Comparison of ENCODE assay signal across 33 cellular contexts in the genomic region with DNA sequence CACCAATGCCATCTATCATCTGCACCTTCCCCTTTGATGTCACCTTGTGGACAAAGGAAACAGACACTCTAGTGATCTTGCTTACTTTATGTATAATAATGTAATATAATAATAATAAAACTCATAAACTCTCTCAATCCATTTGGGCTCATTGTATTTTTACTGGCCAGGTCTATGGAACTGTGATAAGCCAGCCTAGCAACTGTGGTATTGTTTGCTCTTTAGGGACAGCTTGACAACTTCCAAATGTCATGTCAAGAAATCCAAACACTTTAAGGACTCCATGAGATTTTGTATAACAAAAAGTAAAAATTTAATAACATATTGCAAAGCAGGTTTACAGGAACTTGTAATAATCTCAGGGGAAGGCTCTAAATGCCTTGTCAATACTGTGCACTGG.
"Had no signal": no experiment of that assay in that cellular context is flagged by ENCODE, and none has a peak within 500 bp of the region (broad histone marks: within the 10 kb centered on the region; RNA-seq: fewer than 3 reads in every experiment).

No MANE protein-coding gene starts in this region.

- ATAC-seq: activated CD4-positive, alpha-beta T cell treated with anti-CD3 and anti-CD28 coated beads for 36 hours; activated CD4-positive, CD25-positive, alpha-beta regulatory T cell treated with anti-CD3 and anti-CD28 coated beads, Interleukin-2, amount 50 U/mL, for 24 hours; activated CD8-positive, alpha-beta memory T cell treated with anti-CD3 and anti-CD28 coated beads, Interleukin-2, amount 10 ng/mL, durations not matched to agents 7 days and 5 days; activated CD8-positive, alpha-beta T cell treated with anti-CD3 and anti-CD28 coated beads, Interleukin-2, amount 10 ng/mL, durations not matched to agents 7 days and 5 days; activated naive CD4-positive, alpha-beta T cell treated with anti-CD3 and anti-CD28 coated beads, Interleukin-2, amount 50 U/mL, for 72 hours; activated T-cell treated with anti-CD3 and anti-CD28 coated beads, Interleukin-2, amount 50 U/mL, for 72 hours; activated T-helper 17 cell treated with anti-CD3 and anti-CD28 coated beads, Interleukin-2, amount 50 U/mL, for 72 hours; WTC11 had no signal

- DNase-seq: activated CD4-positive, alpha-beta memory T cell treated with anti-CD3 and anti-CD28 coated beads, Interleukin-2, amount 10 ng/mL, durations not matched to agents 7 days and 5 days; activated CD4-positive, alpha-beta T cell treated with anti-CD3 and anti-CD28 coated beads for 1 hour; activated CD4-positive, alpha-beta T cell treated with anti-CD3 and anti-CD28 coated beads for 36 hours; activated CD4-positive, alpha-beta T cell treated with anti-CD3 and anti-CD28 coated beads for 48 hours; activated CD4-positive, alpha-beta T cell treated with anti-CD3 and anti-CD28 coated beads, Interleukin-2, amount 10 ng/mL, durations not matched to agents 7 days and 5 days; activated CD4-positive, alpha-beta T cell treated with anti-CD3 and anti-CD28 coated beads, Interleukin-2, amount 50 U/mL, for 48 hours; activated CD4-positive, CD25-positive, alpha-beta regulatory T cell; activated CD8-positive, alpha-beta memory T cell treated with anti-CD3 and anti-CD28 coated beads for 24 hours; activated CD8-positive, alpha-beta memory T cell treated with anti-CD3 and anti-CD28 coated beads, Interleukin-2, amount 10 ng/mL, durations not matched to agents 7 days and 5 days; activated CD8-positive, alpha-beta memory T cell treated with anti-CD3 and anti-CD28 coated beads, Interleukin-2, amount 50 U/mL, for 48 hours; activated CD8-positive, alpha-beta T cell treated with anti-CD3 and anti-CD28 coated beads, Interleukin-2, amount 10 ng/mL, durations not matched to agents 7 days and 5 days; activated effector memory CD4-positive, alpha-beta T cell treated with anti-CD3 and anti-CD28 coated beads, Interleukin-2, amount 50 U/mL, for 16 hours; activated gamma-delta T cell treated with Interleukin-2 at 50 U/mL for 16 hours; activated naive CD4-positive, alpha-beta T cell; activated naive CD4-positive, alpha-beta T cell treated with anti-CD3 and anti-CD28 coated beads for 36 hours; activated naive CD4-positive, alpha-beta T cell treated with anti-CD3 and anti-CD28 coated beads, Interleukin-2, amount 50 U/mL, for 16 hours; activated naive CD8-positive, alpha-beta T cell treated with anti-CD3 and anti-CD28 coated beads for 36 hours; activated T-cell treated with anti-CD3 and anti-CD28 coated beads, Interleukin-2, amount 50 U/mL, for 24 hours; activated T-cell treated with anti-CD3 and anti-CD28 coated beads, Interleukin-2, amount 50 U/mL, for 72 hours; adrenal gland; amniotic stem cell; central memory CD4-positive, alpha-beta T cell; T-helper 1 cell; T-helper 2 cell; T-helper 9 cell; WERI-Rb-1 had no signal

- H3K36me3 ChIP-seq: adrenal gland, ascending aorta, cardiac muscle cell, WERI-Rb-1 had no signal

- H3K9me3 ChIP-seq: adrenal gland, ascending aorta had no signal

- H3K27ac ChIP-seq: adrenal gland, ascending aorta, cardiac muscle cell, WERI-Rb-1 had no signal

- FAIRE-seq: bronchial epithelial cell had no signal

- H3K4me3 ChIP-seq: adrenal gland, ascending aorta, cardiac muscle cell had no signal

- H3K27me3 ChIP-seq: adrenal gland, ascending aorta, cardiac muscle cell had no signal

- H3K4me1 ChIP-seq: adrenal gland, ascending aorta had no signal
